1 cellular context compared by ENCODE assay signal in genomic region chr17:73042225-73042624, GRCh38.
TF ChIP-seq lines count a peak whose summit lies in the region.

No MANE protein-coding gene starts in this region.

TF ChIP-seq in H1, 55 proteins besides CTCF, POLR2A, EP300 and RAD21:
- TF ChIP-seq CTBP2 (IDR thresholded peaks at IDR 0.05; ENCODE audit: borderline replicate concordance, insufficient read depth, insufficient read length, low read length): no peak
- TF ChIP-seq SP2 (IDR thresholded peaks at IDR 0.05; ENCODE audit: low read length): no peak
- TF ChIP-seq TEAD4 (IDR thresholded peaks at IDR 0.05; ENCODE audit: low read depth, low read length): no peak
- no peak for TF ChIP-seq NANOG (IDR thresholded peaks at IDR 0.05; ENCODE audit: insufficient read depth, low read depth, low read length, poor library complexity, severe bottlenecking)
- no peak for TF ChIP-seq TBP (IDR thresholded peaks at IDR 0.05; ENCODE audit: low read depth, low read length)
- TF ChIP-seq CHD7 (IDR thresholded peaks at IDR 0.05; ENCODE audit: insufficient replicate concordance, low read length): no peak
